Comparison of ENCODE assay signal across 18 cellular contexts in genomic region chr20:31843881-31844280, GRCh38. TPM values are rescaled to one million over a fixed set of nuclear protein-coding genes. Genes with fewer than 3 reads are reported as not detected.
A peak's percentile ranks its signal among the peaks of the same experiment; 100 is the strongest.
DNase-seq lines count a peak whose midpoint lies in the region; ATAC-seq and TF ChIP-seq lines count a peak whose summit lies in the region.
"Had no signal": no experiment of that assay in that cellular context is flagged by ENCODE, and none has a peak within 500 bp of the region (broad histone marks: within the 10 kb centered on the region; RNA-seq: fewer than 3 reads in every experiment).

No MANE protein-coding gene starts in this region.

- no peaks in the 10 kb centered on the region for H3K79me2 ChIP-seq in SK-N-SH (ENCODE audit: insufficient read depth)
- H3K79me2 ChIP-seq in neural progenitor cell (ENCODE audit: low read depth): no peaks in the 10 kb centered on the region

- H4K20me1 ChIP-seq in SK-N-SH (ENCODE audit: insufficient read depth) (no peaks in the 10 kb centered on the region), neural progenitor cell (ENCODE audit: low read depth) (no peaks in the 10 kb centered on the region)

- H3K4me3 ChIP-seq in SK-N-SH (ENCODE audit: low read depth in 2 of 2, low read length in 1 of 2) (no peak overlapping the region), endodermal cell (ENCODE audit: low read length) (no peak overlapping the region), neural progenitor cell (no peak overlapping the region), upper lobe of right lung (peak overlapping the region; percentile 31)

- TF ChIP-seq CTCF in SK-N-SH (IDR thresholded peaks at IDR 0.05) (no peak), endodermal cell (conservative IDR thresholded peaks at IDR 0.05) (no peak), neural progenitor cell (IDR thresholded peaks at IDR 0.05) (no peak), upper lobe of right lung (IDR thresholded peaks at IDR 0.05) (no peak)

- no peak overlapping the region for H3K9ac ChIP-seq in SK-N-SH
- H3K9ac ChIP-seq in endodermal cell (ENCODE audit: extremely low read depth, low read length, poor library complexity, severe bottlenecking): no peak overlapping the region
- H3K9ac ChIP-seq in neural progenitor cell: no peak overlapping the region

- intact Hi-C loops in upper lobe of right lung (cut with DNase I): no loop called here

- no peak for DNase-seq in SK-N-SH
- DNase-seq in endodermal cell: no peak
- no peak for DNase-seq in neural progenitor cell (ENCODE audit: low spot score)
- no peak for DNase-seq in upper lobe of right lung
- no peak for DNase-seq in RPMI8226
- DNase-seq in SW480 (ENCODE audit: low spot score): no peak
- DNase-seq: activated CD4-positive, alpha-beta T cell treated with anti-CD3 and anti-CD28 coated beads for 48 hours; activated naive CD8-positive, alpha-beta T cell treated with anti-CD3 and anti-CD28 coated beads, Interleukin-2, amount 50 U/mL, for 24 hours; Caco-2; caudate nucleus; erythroblast; MM.1S; naive thymus-derived CD8-positive, alpha-beta T cell; NCI-H1694 had no signal

- H3K27me3 ChIP-seq in SK-N-SH (ENCODE audit: insufficient read depth) (no peaks in the 10 kb centered on the region), endodermal cell (ENCODE audit: control insufficient read depth, insufficient read depth, low read length, poor library complexity, severe bottlenecking) (no peaks in the 10 kb centered on the region), neural progenitor cell (peaks cover 17% of the 10 kb centered on the region), upper lobe of right lung (no peaks in the 10 kb centered on the region)

- H3K4me1 ChIP-seq in SK-N-SH (ENCODE audit: control insufficient read depth in 1 of 2, insufficient read depth in 2 of 2, low read depth in 1 of 2, low read length in 1 of 2): peaks cover 25 to 31% of the 10 kb centered on the region in 2 experiments; a peak in 3 of 4 replicates
- H3K4me1 ChIP-seq in endodermal cell (ENCODE audit: control insufficient read depth, insufficient read depth, low read length): peaks cover 5% of the 10 kb centered on the region
- H3K4me1 ChIP-seq in neural progenitor cell: peaks cover 43% of the 10 kb centered on the region
- peaks cover 5% of the 10 kb centered on the region for H3K4me1 ChIP-seq in upper lobe of right lung
- H3K4me1 ChIP-seq: Caco-2 had no signal

- POLR2A ChIA-PET in SK-N-SH (lab: Yijun Ruan, JAX): no interaction called here

- H3K9me3 ChIP-seq in SK-N-SH: no peaks in the 10 kb centered on the region
- no peaks in the 10 kb centered on the region for H3K9me3 ChIP-seq in endodermal cell (ENCODE audit: control insufficient read depth, low read length)
- H3K9me3 ChIP-seq in neural progenitor cell (ENCODE audit: low read depth): no peaks in the 10 kb centered on the region
- no peaks in the 10 kb centered on the region for H3K9me3 ChIP-seq in upper lobe of right lung
- H3K9me3 ChIP-seq: Caco-2 had no signal

- H2AFZ ChIP-seq in SK-N-SH (ENCODE audit: low read depth): no peak overlapping the region
- H2AFZ ChIP-seq in neural progenitor cell (replicated peaks): no peak overlapping the region

- whole genome bisulfite sequencing in SK-N-SH (ENCODE audit: low lambda C conversion rate): 93% methylated on average over 5 of the region's 5 CpGs
- 85 to 93% methylated on average over 4 to 5 of the region's 5 CpGs for WGBS in endodermal cell (ENCODE audit: insufficient coverage in 1 of 2, insufficient read length in 1 of 2), 2 experiments

- ATAC-seq in upper lobe of right lung: no peak
- ATAC-seq in HG03439 (IDR thresholded peaks at IDR 0.05; ENCODE audit: unreplicated experiment): no peak
- ATAC-seq: activated naive CD8-positive, alpha-beta T cell treated with anti-CD3 and anti-CD28 coated beads, Interleukin-2, amount 50 U/mL, for 24 hours; left lobe of liver; naive thymus-derived CD8-positive, alpha-beta T cell had no signal

- H3K36me3 ChIP-seq in SK-N-SH (replicated peaks in 1 of 2; ENCODE audit: control insufficient read depth in 1 of 2, insufficient read depth in 2 of 2, low read length in 1 of 2) (no peaks in the 10 kb centered on the region), endodermal cell (ENCODE audit: control insufficient read depth, insufficient read depth, low read length) (no peaks in the 10 kb centered on the region), neural progenitor cell (no peaks in the 10 kb centered on the region), upper lobe of right lung (no peaks in the 10 kb centered on the region)

- no peak for TF ChIP-seq EP300 in SK-N-SH (IDR thresholded peaks at IDR 0.05; ENCODE audit: borderline replicate concordance in 1 of 2, low read depth in 1 of 2, low read length in 1 of 2)

- H3K4me2 ChIP-seq in SK-N-SH (peak overlapping the region; percentile 69; the same call in 1 of the 2 replicates), neural progenitor cell (no peak overlapping the region)

- peaks cover 13% of the 10 kb centered on the region for H3F3A ChIP-seq in SK-N-SH (replicated peaks; ENCODE audit: insufficient read depth)
- H3F3A ChIP-seq in neural progenitor cell (ENCODE audit: low read depth): peaks cover 6% of the 10 kb centered on the region

- no peak overlapping the region for H3K4me3 Mint-ChIP-seq in endodermal cell
- no peak overlapping the region for H3K4me3 Mint-ChIP-seq in neural progenitor cell
- H3K4me3 Mint-ChIP-seq: activated naive CD8-positive, alpha-beta T cell treated with anti-CD3 and anti-CD28 coated beads, Interleukin-2, amount 50 U/mL, for 24 hours; naive thymus-derived CD8-positive, alpha-beta T cell had no signal

- peak overlapping the region in 1 of 2 experiments; percentile 76; a peak in 1 of 4 replicates for H3K27ac ChIP-seq in SK-N-SH (ENCODE audit: low read depth in 2 of 2, low read length in 1 of 2)
- peak overlapping the region; percentile 22 for H3K27ac ChIP-seq in endodermal cell (ENCODE audit: low read depth, low read length)
- H3K27ac ChIP-seq in neural progenitor cell: no peak overlapping the region
- no peak overlapping the region for H3K27ac ChIP-seq in upper lobe of right lung

- peaks cover 22% of the 10 kb centered on the region for H3K27me3 Mint-ChIP-seq in endodermal cell (ENCODE audit: insufficient read depth)
- H3K27me3 Mint-ChIP-seq in neural progenitor cell (ENCODE audit: insufficient read depth, low read depth): peaks cover 9% of the 10 kb centered on the region

- CTCF ChIA-PET in SK-N-SH (lab: Yijun Ruan, JAX): interaction anchor here (1.7 to 15.5 kb wide), 4 partner anchors 9 to 188 kb away, joined by 10 to 174 read pairs (median 16); no protein-coding TSS in a partner anchor

- H3K9me3 Mint-ChIP-seq in endodermal cell: no peaks in the 10 kb centered on the region
- no peaks in the 10 kb centered on the region for H3K9me3 Mint-ChIP-seq in neural progenitor cell
- H3K9me3 Mint-ChIP-seq: activated naive CD8-positive, alpha-beta T cell treated with anti-CD3 and anti-CD28 coated beads, Interleukin-2, amount 50 U/mL, for 24 hours; activated T-helper 2 cell treated with anti-CD3 and anti-CD28 coated beads, Interferon-gamma antibody, Interleukin-2, Interleukin-4, amounts not matched to agents 10 μg/mL and 5 μg/mL and 100 μg/mL, durations not matched to agents 14 hours and 24 hours and 36 hours; naive thymus-derived CD8-positive, alpha-beta T cell had no signal

- no peak for TF ChIP-seq RAD21 in SK-N-SH (IDR thresholded peaks at IDR 0.05; ENCODE audit: low read length)

- no peaks in the 10 kb centered on the region for H3K9me2 ChIP-seq in SK-N-SH

- H3K4me1 Mint-ChIP-seq in endodermal cell (peaks cover 12% of the 10 kb centered on the region), neural progenitor cell (peaks cover 24% of the 10 kb centered on the region)
- H3K4me1 Mint-ChIP-seq: activated naive CD8-positive, alpha-beta T cell treated with anti-CD3 and anti-CD28 coated beads, Interleukin-2, amount 50 U/mL, for 24 hours; naive thymus-derived CD8-positive, alpha-beta T cell had no signal

- H3K27ac Mint-ChIP-seq in endodermal cell (peak overlapping the region; percentile 45), neural progenitor cell (peak overlapping the region; percentile 33)
- H3K27ac Mint-ChIP-seq: activated naive CD8-positive, alpha-beta T cell treated with anti-CD3 and anti-CD28 coated beads, Interleukin-2, amount 50 U/mL, for 24 hours; activated T-helper 2 cell treated with anti-CD3 and anti-CD28 coated beads, Interferon-gamma antibody, Interleukin-2, Interleukin-4, amounts not matched to agents 10 μg/mL and 5 μg/mL and 100 μg/mL, durations not matched to agents 14 hours and 24 hours and 36 hours; naive thymus-derived CD8-positive, alpha-beta T cell had no signal

- no peaks in the 10 kb centered on the region for H3K36me3 Mint-ChIP-seq in endodermal cell (ENCODE audit: low read depth)
- H3K36me3 Mint-ChIP-seq in neural progenitor cell: no peaks in the 10 kb centered on the region
- H3K36me3 Mint-ChIP-seq: naive thymus-derived CD8-positive, alpha-beta T cell had no signal

RNA-seq across cellular contexts. Expression of gene FOXS1, which starts 1.5 kb away (rescaled TPM):
- polyA plus RNA-seq in SK-N-SH (2012; rRNA removed): 0.73 and 0.99 TPM in 2 replicates
- polyA plus RNA-seq in SK-N-SH (2012; cell fraction: cytosol; rRNA removed): 0.48 and 0.83 TPM in 2 replicates
- 0.58 and 0.85 TPM in 2 replicates for polyA plus RNA-seq in SK-N-SH (2012; cell fraction: nucleus; rRNA removed)
- total RNA-seq in endodermal cell: not detected
- polyA plus RNA-seq in endodermal cell (2013, experiment 1 of 2): 2.3 TPM
- polyA plus RNA-seq in endodermal cell (2013, experiment 2 of 2): 3.3 TPM
- 0.53 TPM in 1 of 2 replicates, not detected in the other for total RNA-seq in neural progenitor cell (ENCODE audit: low replicate concordance)
- 3.3 TPM for total RNA-seq in upper lobe of right lung
- total RNA-seq: activated T-helper 2 cell treated with anti-CD3 and anti-CD28 coated beads, Interferon-gamma antibody, Interleukin-2, Interleukin-4, amounts not matched to agents 10 μg/mL and 5 μg/mL and 100 μg/mL, durations not matched to agents 14 hours and 24 hours and 36 hours; Caco-2; left lobe of liver; naive thymus-derived CD8-positive, alpha-beta T cell; pulmonary artery endothelial cell had no signal
- polyA plus RNA-seq: naive thymus-derived CD8-positive, alpha-beta T cell had no signal

RNA-seq across cellular contexts. Expression of gene MYLK2, which starts 24.7 kb away (rescaled TPM):
- polyA plus RNA-seq in SK-N-SH (2012; rRNA removed): 0.21 and 0.31 TPM in 2 replicates
- 0.09 and 0.18 TPM in 2 replicates for polyA plus RNA-seq in SK-N-SH (2012; cell fraction: cytosol; rRNA removed)
- 1.0 and 1.3 TPM in 2 replicates for polyA plus RNA-seq in SK-N-SH (2012; cell fraction: nucleus; rRNA removed)
- total RNA-seq in endodermal cell (under 1 TPM; 0.20 to 0.29 TPM), neural progenitor cell (ENCODE audit: low replicate concordance) (0.22 TPM in 1 of 2 replicates, not detected in the other), upper lobe of right lung (not detected)
- 0.39 TPM for polyA plus RNA-seq in endodermal cell (2013, experiment 1 of 2)
- 0.37 TPM for polyA plus RNA-seq in endodermal cell (2013, experiment 2 of 2)
- total RNA-seq: left lobe of liver; naive thymus-derived CD8-positive, alpha-beta T cell had no signal
- polyA plus RNA-seq: naive thymus-derived CD8-positive, alpha-beta T cell had no signal

RNA-seq across cellular contexts. Expression of gene DUSP15, which starts 26.4 kb away (rescaled TPM):
- 4.3 and 5.4 TPM in 2 replicates for polyA plus RNA-seq in SK-N-SH (2012; rRNA removed)
- polyA plus RNA-seq in SK-N-SH (2012; cell fraction: cytosol; rRNA removed): 2.6 and 4.9 TPM in 2 replicates
- 11.5 and 13.8 TPM in 2 replicates for polyA plus RNA-seq in SK-N-SH (2012; cell fraction: nucleus; rRNA removed)
- total RNA-seq in endodermal cell (1 to 10 TPM; 3.8 to 7.2 TPM), neural progenitor cell (ENCODE audit: low replicate concordance) (0.45 and 1.1 TPM in 2 replicates), upper lobe of right lung (2.4 TPM)
- 7.3 TPM for polyA plus RNA-seq in endodermal cell (2013, experiment 1 of 2)
- 7.6 TPM for polyA plus RNA-seq in endodermal cell (2013, experiment 2 of 2)
- total RNA-seq: activated T-helper 2 cell treated with anti-CD3 and anti-CD28 coated beads, Interferon-gamma antibody, Interleukin-2, Interleukin-4, amounts not matched to agents 10 μg/mL and 5 μg/mL and 100 μg/mL, durations not matched to agents 14 hours and 24 hours and 36 hours; naive thymus-derived CD8-positive, alpha-beta T cell; pulmonary artery endothelial cell had no signal
- polyA plus RNA-seq: naive thymus-derived CD8-positive, alpha-beta T cell had no signal

RNA-seq across cellular contexts. Expression of gene TTLL9, which starts 26.6 kb away (rescaled TPM):
- polyA plus RNA-seq in SK-N-SH (2012; rRNA removed): 0.23 and 0.32 TPM in 2 replicates
- polyA plus RNA-seq in SK-N-SH (2012; cell fraction: cytosol; rRNA removed): 0.24 and 0.30 TPM in 2 replicates
- polyA plus RNA-seq in SK-N-SH (2012; cell fraction: nucleus; rRNA removed): 1.2 and 1.8 TPM in 2 replicates
- total RNA-seq in endodermal cell: under 1 TPM; 0.29 to 0.51 TPM
- 1.00 TPM for polyA plus RNA-seq in endodermal cell (2013, experiment 1 of 2)
- 1.2 TPM for polyA plus RNA-seq in endodermal cell (2013, experiment 2 of 2)
- total RNA-seq in neural progenitor cell (ENCODE audit: low replicate concordance): 0.34 TPM in 1 of 2 replicates, not detected in the other
- 0.49 TPM for total RNA-seq in upper lobe of right lung
- total RNA-seq: activated T-helper 2 cell treated with anti-CD3 and anti-CD28 coated beads, Interferon-gamma antibody, Interleukin-2, Interleukin-4, amounts not matched to agents 10 μg/mL and 5 μg/mL and 100 μg/mL, durations not matched to agents 14 hours and 24 hours and 36 hours; Caco-2; left lobe of liver; naive thymus-derived CD8-positive, alpha-beta T cell had no signal
- polyA plus RNA-seq: naive thymus-derived CD8-positive, alpha-beta T cell had no signal
